In the genomic region with DNA sequence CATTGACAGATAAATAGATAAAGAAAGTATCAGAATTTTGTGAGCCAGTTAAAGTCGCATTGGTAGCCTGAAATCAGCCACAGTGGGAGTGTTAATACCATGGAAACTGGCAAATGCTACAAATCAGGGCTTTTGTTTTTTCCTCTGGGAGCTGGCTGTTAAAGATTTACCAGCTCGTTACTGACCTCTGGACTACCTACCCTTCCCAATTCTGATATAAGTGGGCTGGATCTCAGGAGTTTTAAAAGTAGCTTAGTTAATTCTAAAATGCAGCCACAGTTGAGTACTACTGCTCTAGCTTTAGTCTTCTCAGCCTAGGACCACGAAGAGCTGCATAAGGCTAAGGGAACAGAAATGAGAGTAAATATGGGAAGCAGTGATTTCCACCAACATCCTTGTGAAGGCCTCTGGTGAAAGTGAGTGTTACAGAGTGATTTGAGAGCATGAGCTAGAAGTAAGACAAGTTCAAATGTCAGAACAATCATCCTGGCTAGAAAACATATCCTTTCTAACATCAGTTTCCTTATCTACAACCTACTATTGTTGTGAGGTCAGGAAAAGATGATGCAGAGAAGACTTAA, we compare ENCODE assay signal across 20 cellular contexts. TPM values are rescaled to one million over a fixed set of nuclear protein-coding genes. Genes with fewer than 3 reads are reported as not detected.
DNase-seq lines count a peak whose midpoint lies in the region; ATAC-seq, FAIRE-seq and TF ChIP-seq lines count a peak whose summit lies in the region.
"Had no signal": no experiment of that assay in that cellular context is flagged by ENCODE, and none has a peak within 500 bp of the region (broad histone marks: within the 10 kb centered on the region; RNA-seq: fewer than 3 reads in every experiment).

No MANE protein-coding gene starts in this region.

- no peaks in the 10 kb centered on the region for H3K27me3 Mint-ChIP-seq in progenitor cell of endocrine pancreas
- H3K27me3 Mint-ChIP-seq in activated T-helper 17 cell treated with anti-CD3 and anti-CD28 coated beads, Interleukin-2, amount 50 U/mL, for 72 hours = peaks cover 29% of the 10 kb centered on the region

- H3K9me2 ChIP-seq in hepatocyte (replicated peaks; ENCODE audit: insufficient read depth) = no peaks in the 10 kb centered on the region

- FAIRE-seq in HepG2 (lab: Jason Lieb, UNC) = no peak
- FAIRE-seq: GM12878, GM18507 had no signal

- no TSS peak for BruUV-seq in HepG2 (replicated peaks; lab: Mats Ljungman, UMichigan)

- H3K27me3 ChIP-seq in hepatocyte (no peaks in the 10 kb centered on the region), HepG2 (ENCODE audit: control insufficient read depth in 1 of 2, insufficient read depth in 2 of 2, low read length in 2 of 2) (no peaks in the 10 kb centered on the region), dorsolateral prefrontal cortex (peaks cover 0 to 17% (median 0%) of the 10 kb centered on the region in 45 donors)
- H3K27me3 ChIP-seq: BLaER1 treated with 17β-estradiol and CSF1 and Interleukin-3, amounts not matched to agents 10 nM and 100 nM had no signal

- H3K9me3 Mint-ChIP-seq in progenitor cell of endocrine pancreas (ENCODE audit: low read depth) = peaks cover 9% of the 10 kb centered on the region
- H3K9me3 Mint-ChIP-seq in activated T-helper 17 cell treated with anti-CD3 and anti-CD28 coated beads, Interleukin-2, amount 50 U/mL, for 72 hours = no peaks in the 10 kb centered on the region
- H3K9me3 Mint-ChIP-seq: GM23338 had no signal

- H3K4me3 ChIP-seq in hepatocyte (no peak overlapping the region), HepG2 (replicated peaks in 1 of 3; ENCODE audit: insufficient read depth in 1 of 3, low read depth in 2 of 3, low read length in 3 of 3) (peak overlapping the region in 1 of 3 experiments; percentile 27; a peak in 1 of 6 replicates), dorsolateral prefrontal cortex (no peak overlapping the region)
- H3K4me3 ChIP-seq: BLaER1 treated with 17β-estradiol and CSF1 and Interleukin-3, amounts not matched to agents 10 nM and 100 nM; GM12878; GM23338 had no signal

- intact Hi-C loops in HepG2 (cut with micrococcal nuclease; ENCODE audit: unreplicated experiment) (no loop called here), dorsolateral prefrontal cortex (cut with DNase I) (no loop called here)

- peaks cover 26% of the 10 kb centered on the region for H3K4me1 Mint-ChIP-seq in progenitor cell of endocrine pancreas (ENCODE audit: low read depth)
- no peaks in the 10 kb centered on the region for H3K4me1 Mint-ChIP-seq in activated T-helper 17 cell treated with anti-CD3 and anti-CD28 coated beads, Interleukin-2, amount 50 U/mL, for 72 hours
- H3K4me1 Mint-ChIP-seq: CD4-positive, CD25-positive, alpha-beta regulatory T cell; GM23338 had no signal

- H3K36me3 Mint-ChIP-seq in progenitor cell of endocrine pancreas (ENCODE audit: insufficient read depth) = peaks cover 43% of the 10 kb centered on the region
- no peaks in the 10 kb centered on the region for H3K36me3 Mint-ChIP-seq in activated T-helper 17 cell treated with anti-CD3 and anti-CD28 coated beads, Interleukin-2, amount 50 U/mL, for 72 hours (ENCODE audit: low read depth)
- H3K36me3 Mint-ChIP-seq: CD4-positive, CD25-positive, alpha-beta regulatory T cell had no signal

- no peak for TF ChIP-seq EP300 in HepG2 (IDR thresholded peaks at IDR 0.05; ENCODE audit: low read depth in 2 of 2, low read length in 2 of 2)
- no peak for TF ChIP-seq EP300 in HepG2 (CRISPR knock-in tag; IDR thresholded peaks at IDR 0.05; ENCODE audit: borderline replicate concordance)

- CTCF ChIA-PET in HepG2 (lab: Yijun Ruan, JAX; ENCODE audit: low intra/inter-chr PET ratio, low total read pairs) = no interaction called here

- no peak overlapping the region for H2AFZ ChIP-seq in hepatocyte
- H2AFZ ChIP-seq in HepG2 (ENCODE audit: low read length) = no peak overlapping the region
- H2AFZ ChIP-seq: GM23338 had no signal

- TF ChIP-seq CTCF in hepatocyte (IDR thresholded peaks at IDR 0.05; ENCODE audit: poor library complexity) (no peak), HepG2 (CRISPR knock-in tag; IDR thresholded peaks at IDR 0.05) (no peak), progenitor cell of endocrine pancreas (IDR thresholded peaks at IDR 0.05; ENCODE audit: unreplicated experiment) (no peak), dorsolateral prefrontal cortex (IDR thresholded peaks at IDR 0.05 in 54 of 56, conservative IDR thresholded peaks at IDR 0.05 in 2 of 56; ENCODE audit: low read depth in 1 of 56, partially characterized antibody in 56 of 56) (no peak)

- peak overlapping the region; percentile 90 for H3K27ac Mint-ChIP-seq in progenitor cell of endocrine pancreas
- no peak overlapping the region for H3K27ac Mint-ChIP-seq in activated T-helper 17 cell treated with anti-CD3 and anti-CD28 coated beads, Interleukin-2, amount 50 U/mL, for 72 hours
- H3K27ac Mint-ChIP-seq: CD4-positive, CD25-positive, alpha-beta regulatory T cell; GM23338 had no signal

- H3K4me1 ChIP-seq in hepatocyte (ENCODE audit: insufficient read depth) (no peaks in the 10 kb centered on the region), HepG2 (ENCODE audit: insufficient read depth, low read length) (peaks cover 31% of the 10 kb centered on the region)
- H3K4me1 ChIP-seq: BLaER1 treated with 17β-estradiol and CSF1 and Interleukin-3, amounts not matched to agents 10 nM and 100 nM had no signal

- peak overlapping the region; percentile 48 for H3K4me2 ChIP-seq in hepatocyte
- peak overlapping the region; percentile 58 for H3K4me2 ChIP-seq in HepG2 (ENCODE audit: low read depth, low read length)
- H3K4me2 ChIP-seq: BLaER1 treated with 17β-estradiol and CSF1 and Interleukin-3, amounts not matched to agents 10 nM and 100 nM; GM23338 had no signal

- H3K27ac ChIP-seq in hepatocyte (peak overlapping the region; percentile 49), HepG2 (ENCODE audit: extremely low read length, insufficient read depth, low read length) (peak overlapping the region; percentile 76), dorsolateral prefrontal cortex (no peak overlapping the region)
- H3K27ac ChIP-seq: BLaER1 treated with 17β-estradiol and CSF1 and Interleukin-3, amounts not matched to agents 10 nM and 100 nM; HL-60 had no signal

- ATAC-seq in HepG2 = peak; percentile 93
- no peak for ATAC-seq in activated T-helper 17 cell treated with anti-CD3 and anti-CD28 coated beads, Interleukin-2, amount 50 U/mL, for 72 hours (replicated peaks)
- ATAC-seq: GM12878, GM23338 had no signal

- H3K36me3 ChIP-seq in hepatocyte (replicated peaks; ENCODE audit: insufficient read depth, low read depth) (no peaks in the 10 kb centered on the region), HepG2 (replicated peaks in 1 of 2; ENCODE audit: control insufficient read depth in 1 of 2, insufficient read depth in 2 of 2, low read length in 2 of 2) (peaks cover 8 to 34% of the 10 kb centered on the region in 2 experiments)
- H3K36me3 ChIP-seq: BLaER1 treated with 17β-estradiol and CSF1 and Interleukin-3, amounts not matched to agents 10 nM and 100 nM had no signal

- H3K79me2 ChIP-seq in hepatocyte (no peaks in the 10 kb centered on the region), HepG2 (ENCODE audit: insufficient read depth, low read length) (peaks cover 1% of the 10 kb centered on the region)

- 46% methylated on average over 3 of the region's 3 CpGs for WGBS in hepatocyte (ENCODE audit: low lambda C conversion rate, missing lambda C conversion rate)
- WGBS in HepG2 (ENCODE audit: low lambda C conversion rate) = 28% methylated on average over 3 of the region's 3 CpGs

- in situ Hi-C loops in HepG2 (cut with HindIII; ENCODE audit: extremely low pct_ligation_motif_present, low pct_unique_long_range_greater_than_20kb) = no loop called here

- H4K20me1 ChIP-seq in hepatocyte (ENCODE audit: insufficient read depth, poor library complexity, severe bottlenecking) (no peaks in the 10 kb centered on the region), HepG2 (ENCODE audit: insufficient read depth, low read length) (no peaks in the 10 kb centered on the region)
- H4K20me1 ChIP-seq: BLaER1 treated with 17β-estradiol and CSF1 and Interleukin-3, amounts not matched to agents 10 nM and 100 nM had no signal

- TF ChIP-seq RAD21 in HepG2 (CRISPR knock-in tag; IDR thresholded peaks at IDR 0.05) = no peak

- POLR2A ChIA-PET in HepG2 (lab: Yijun Ruan, JAX) = interaction anchor here (1.3 kb wide), 1 partner anchor 50 kb away, joined by 4 read pairs; no protein-coding TSS in a partner anchor

- H3K4me3 Mint-ChIP-seq in progenitor cell of endocrine pancreas (ENCODE audit: low read depth) = peak overlapping the region; percentile 48
- H3K4me3 Mint-ChIP-seq in activated T-helper 17 cell treated with anti-CD3 and anti-CD28 coated beads, Interleukin-2, amount 50 U/mL, for 72 hours = no peak overlapping the region
- H3K4me3 Mint-ChIP-seq: CD4-positive, CD25-positive, alpha-beta regulatory T cell; GM23338 had no signal

- peak overlapping the region; percentile 21 for H3K9ac ChIP-seq in HepG2 (ENCODE audit: insufficient read depth, low read depth, low read length)
- H3K9ac ChIP-seq: BLaER1 treated with 17β-estradiol and CSF1 and Interleukin-3, amounts not matched to agents 10 nM and 100 nM had no signal

- DNase-seq in HuH-7 (ENCODE audit: low spot score) = peak; percentile 13
- DNase-seq in hepatocyte (ENCODE audit: low spot score) = peak; percentile 8
- DNase-seq in HepG2 (ENCODE audit: low spot score) = peak; percentile 52
- no peak for DNase-seq in progenitor cell of endocrine pancreas (ENCODE audit: low spot score, unreplicated experiment)
- no peak for DNase-seq in NCI-H524 treated with DMSO at 0.1 percent for 48 hours (lab: John Stamatoyannopoulos, UW)
- no peak for DNase-seq in activated CD8-positive, alpha-beta memory T cell treated with anti-CD3 and anti-CD28 coated beads for 24 hours
- no peak for DNase-seq in dorsolateral prefrontal cortex
- DNase-seq: ACHN; Calu3; CD4-positive, CD25-positive, alpha-beta regulatory T cell; DMS 273 treated with DMSO at 0.1 percent for 48 hours; DMS79; H7 had no signal

- no peak for TF ChIP-seq POLR2A in HepG2 (IDR thresholded peaks at IDR 0.05; ENCODE audit: insufficient read depth in 1 of 2, low read depth in 2 of 2, low read length in 2 of 2)

- H3K9me3 ChIP-seq in hepatocyte (ENCODE audit: low read depth) (no peaks in the 10 kb centered on the region), HepG2 (ENCODE audit: low read length) (no peaks in the 10 kb centered on the region)

RNA-seq across cellular contexts. Expression of a gene that starts 53.2 kb away (rescaled TPM):
- total RNA-seq in hepatocyte (47.6 and 50.0 TPM in 2 replicates), HepG2 (2016; rRNA removed; fragmentation: Illumina TruSeq; extraction: Trizol) (58.1 and 102 TPM in 2 replicates), progenitor cell of endocrine pancreas (29.5 and 29.9 TPM in 2 replicates), dorsolateral prefrontal cortex (not detected)
- polyA plus RNA-seq in hepatocyte (17.9 and 25.4 TPM in 2 replicates), HepG2 (2011; rRNA removed) (43.2 and 56.1 TPM in 2 replicates)
- 11.3 and 11.5 TPM in 2 replicates for total RNA-seq in HepG2 (2016; cell fraction: cytosol; rRNA removed; fragmentation: Illumina TruSeq; extraction: Trizol; ENCODE audit: low read depth)
- 57.5 and 103 TPM in 2 replicates for total RNA-seq in HepG2 (2016; cell fraction: insoluble cytoplasmic fraction; rRNA removed; fragmentation: Illumina TruSeq; extraction: Trizol)
- 18.4 and 22.9 TPM in 2 replicates for total RNA-seq in HepG2 (2016; cell fraction: membrane; rRNA removed; fragmentation: Illumina TruSeq; extraction: Trizol)
- 42.4 and 44.5 TPM in 2 replicates for total RNA-seq in HepG2 (2016; cell fraction: nucleus; rRNA removed; fragmentation: Illumina TruSeq; extraction: Trizol)
- 40.9 and 43.6 TPM in 2 replicates for polyA plus RNA-seq in HepG2 (2011; cell fraction: cytosol; rRNA removed)
- polyA plus RNA-seq in HepG2 (2011; cell fraction: nucleus; rRNA removed) = 25.7 and 31.3 TPM in 2 replicates
- polyA plus RNA-seq in HepG2 (2012) = 35.0 and 53.6 TPM in 2 replicates
- polyA plus RNA-seq in HepG2 (2016; cell fraction: cytosol; fragmentation: Illumina TruSeq; extraction: Trizol; ENCODE audit: low read depth) = 9.7 and 10.6 TPM in 2 replicates
- polyA plus RNA-seq in HepG2 (2016; cell fraction: insoluble cytoplasmic fraction; fragmentation: Illumina TruSeq; extraction: Trizol; ENCODE audit: low read depth) = 77.8 and 79.0 TPM in 2 replicates
- polyA plus RNA-seq in HepG2 (2016; cell fraction: membrane; fragmentation: Illumina TruSeq; extraction: Trizol; ENCODE audit: low read depth) = 13.8 and 15.5 TPM in 2 replicates
- 35.1 and 43.4 TPM in 2 replicates for polyA plus RNA-seq in HepG2 (2016; cell fraction: nucleus; fragmentation: Illumina TruSeq; extraction: Trizol; ENCODE audit: insufficient read depth, low read depth)
- 84.3 TPM in 1 of 2 replicates, not detected in the other for polyA minus RNA-seq in HepG2 (2011; rRNA and poly(A)+ RNA removed; ENCODE audit: low replicate concordance)
- 33.4 and 36.7 TPM in 2 replicates for polyA minus RNA-seq in HepG2 (2011; cell fraction: cytosol; rRNA and poly(A)+ RNA removed)
- polyA minus RNA-seq in HepG2 (2011; cell fraction: nucleus; rRNA and poly(A)+ RNA removed) = 28.6 and 40.7 TPM in 2 replicates
- total RNA-seq in activated T-helper 17 cell treated with anti-CD3 and anti-CD28 coated beads, Interleukin-2, amount 50 U/mL, for 72 hours = not detected
- total RNA-seq: A172; Calu3; CD4-positive, CD25-positive, alpha-beta regulatory T cell; GM23338; H7 had no signal
- polyA plus RNA-seq: CD4-positive, CD25-positive, alpha-beta regulatory T cell; GM12878 had no signal

Comparison
In these comparisons a context has a peak if more than half of its experiments do, and no peak if none do; other contexts are left out.
1. DNase-seq: peak in HuH-7 (single experiment), hepatocyte (single experiment) and HepG2 (single experiment); none in progenitor cell of endocrine pancreas (single experiment), NCI-H524 treated with DMSO at 0.1 percent for 48 hours (single experiment), activated CD8-positive, alpha-beta memory T cell treated with anti-CD3 and anti-CD28 coated beads for 24 hours (single experiment) and dorsolateral prefrontal cortex (0 of 10).
2. H3K27ac ChIP-seq: peak in hepatocyte (single experiment) and HepG2 (single experiment); none in dorsolateral prefrontal cortex (0 of 59).
3. RNA of a gene that starts 53.2 kb away (total RNA-seq): 11.3 to 103 TPM in HepG2, 47.6 to 50.0 TPM in hepatocyte and 29.5 to 29.9 TPM in progenitor cell of endocrine pancreas; not detected in dorsolateral prefrontal cortex and not detected in activated T-helper 17 cell treated with anti-CD3 and anti-CD28 coated beads, Interleukin-2, amount 50 U/mL, for 72 hours; every median in the first group is over 10 times any median in the second.